28 cellular contexts compared by ENCODE assay signal in the genomic region with DNA sequence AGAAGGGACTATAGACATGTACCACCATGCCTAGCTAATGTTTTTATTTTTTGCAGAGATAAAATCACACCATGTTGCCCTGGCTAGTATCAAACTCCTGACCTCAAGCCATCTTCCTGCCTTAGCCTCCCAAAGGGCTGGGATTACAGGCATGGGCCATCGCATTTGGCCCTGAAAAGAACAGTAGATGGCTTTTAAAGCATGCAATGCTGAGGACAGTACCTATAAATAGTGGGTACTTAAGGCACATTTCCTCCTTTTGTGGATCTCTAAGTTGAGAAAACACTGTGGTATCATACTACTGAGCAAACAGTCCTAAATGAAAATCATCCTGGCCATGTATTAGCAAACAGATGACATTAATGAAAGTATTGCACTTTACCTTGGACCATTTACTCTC.
A peak's percentile ranks its signal among the peaks of the same experiment; 100 is the strongest.
DNase-seq lines count a peak whose midpoint lies in the region; ATAC-seq and TF ChIP-seq lines count a peak whose summit lies in the region.
"Had no signal": no experiment of that assay in that cellular context is flagged by ENCODE, and none has a peak within 500 bp of the region (broad histone marks: within the 10 kb centered on the region; RNA-seq: fewer than 3 reads in every experiment).

No MANE protein-coding gene starts in this region.

- H3K27me3 Mint-ChIP-seq in mesothelial cell of epicardium (ENCODE audit: low read depth) = no peaks in the 10 kb centered on the region
- H3K27me3 Mint-ChIP-seq in activated T-cell treated with anti-CD3 and anti-CD28 coated beads, Interleukin-2, amount 50 U/mL, for 72 hours (ENCODE audit: low read depth) = no peaks in the 10 kb centered on the region
- H3K27me3 Mint-ChIP-seq: activated B cell treated with CpG ODN at 0.5 μM for 24 hours; activated CD8-positive, alpha-beta memory T cell treated with anti-CD3 and anti-CD28 coated beads, Interleukin-2, amount 10 ng/mL, durations not matched to agents 7 days and 5 days; natural killer cell treated with Interleukin-12 subunit alpha and Interleukin-12 subunit beta and Interleukin-15 and Interleukin-18, amount 100 ng/mL, for 72 hours had no signal

- H3K9me3 Mint-ChIP-seq in mesothelial cell of epicardium = no peaks in the 10 kb centered on the region
- H3K9me3 Mint-ChIP-seq in activated T-cell treated with anti-CD3 and anti-CD28 coated beads, Interleukin-2, amount 50 U/mL, for 72 hours = no peaks in the 10 kb centered on the region
- H3K9me3 Mint-ChIP-seq: activated B cell treated with CpG ODN at 0.5 μM for 24 hours; natural killer cell treated with Interleukin-12 subunit alpha and Interleukin-12 subunit beta and Interleukin-15 and Interleukin-18, amount 100 ng/mL, for 72 hours had no signal

- DNase-seq in NCI-H1417 (lab: John Stamatoyannopoulos, UW) (peak in 2 of 3 experiments; percentile 56 to 76), NCI-H1417 treated with DMSO at 0.1 percent for 48 hours (lab: John Stamatoyannopoulos, UW) (no peak), NCI-H146 (lab: John Stamatoyannopoulos, UW) (peak; percentile 75), NCI-H748 treated with DMSO at 0.1 percent for 48 hours (lab: John Stamatoyannopoulos, UW) (peak; percentile 91), mesothelial cell of epicardium (ENCODE audit: low spot score in 2 of 2, unreplicated experiment in 2 of 2) (no peak), caudate nucleus (lab: John Stamatoyannopoulos, UW) (no peak), brain microvascular endothelial cell (no peak)
- no peak for DNase-seq in activated T-cell treated with anti-CD3 and anti-CD28 coated beads, Interleukin-2, amount 50 U/mL, for 72 hours
- DNase-seq: 8988T; activated B cell treated with CpG ODN at 0.5 μM for 24 hours; activated CD4-positive, alpha-beta T cell treated with anti-CD3 and anti-CD28 coated beads, Interleukin-2, amount 50 U/mL, for 1 hour; activated CD8-positive, alpha-beta memory T cell treated with anti-CD3 and anti-CD28 coated beads, Interleukin-2, amount 10 ng/mL, durations not matched to agents 7 days and 5 days; activated naive CD4-positive, alpha-beta T cell treated with Interleukin-2 at 50 U/mL for 16 hours; erythroblast; glutamatergic neuron; mucosa of descending colon; NCI-H1436; ovary; Peyer's patch; retina; SIG-M5; stimulated activated naive CD8-positive, alpha-beta T cell treated with anti-CD3 and anti-CD28 coated beads, Interleukin-15, Interleukin-2, amounts not matched to agents 100 U/mL and 50 U/mL, for 24 hours; T-helper 9 cell; uterus had no signal

- H3K4me1 Mint-ChIP-seq in mesothelial cell of epicardium = peaks cover 46% of the 10 kb centered on the region
- peaks cover 16% of the 10 kb centered on the region for H3K4me1 Mint-ChIP-seq in activated T-cell treated with anti-CD3 and anti-CD28 coated beads, Interleukin-2, amount 50 U/mL, for 72 hours (ENCODE audit: low read depth)
- H3K4me1 Mint-ChIP-seq: activated B cell treated with CpG ODN at 0.5 μM for 24 hours had no signal

- H3K27me3 ChIP-seq in brain microvascular endothelial cell (replicated peaks) = no peaks in the 10 kb centered on the region
- H3K27me3 ChIP-seq: ovary, Peyer's patch, uterus had no signal

- peak overlapping the region; percentile 84 for H3K27ac Mint-ChIP-seq in mesothelial cell of epicardium
- no peak overlapping the region for H3K27ac Mint-ChIP-seq in activated T-cell treated with anti-CD3 and anti-CD28 coated beads, Interleukin-2, amount 50 U/mL, for 72 hours
- H3K27ac Mint-ChIP-seq: activated B cell treated with CpG ODN at 0.5 μM for 24 hours; activated CD8-positive, alpha-beta memory T cell treated with anti-CD3 and anti-CD28 coated beads, Interleukin-2, amount 10 ng/mL, durations not matched to agents 7 days and 5 days; natural killer cell treated with Interleukin-12 subunit alpha and Interleukin-12 subunit beta and Interleukin-15 and Interleukin-18, amount 100 ng/mL, for 72 hours had no signal

- H3K27ac ChIP-seq in caudate nucleus (ENCODE audit: low read depth, low read length) (no peak overlapping the region), brain microvascular endothelial cell (no peak overlapping the region)
- H3K27ac ChIP-seq: ovary, Peyer's patch, skin epidermis, thoracic aorta, uterus had no signal

- in situ Hi-C loops in brain microvascular endothelial cell (cut with HindIII; ENCODE audit: low pct_ligation_motif_present, low sequenced_read_pairs) = no loop called here

- H3K36me3 ChIP-seq in brain microvascular endothelial cell (replicated peaks) = no peaks in the 10 kb centered on the region
- H3K36me3 ChIP-seq: ovary, uterus had no signal

- no peak overlapping the region for H3K4me3 ChIP-seq in brain microvascular endothelial cell (ENCODE audit: low read depth, low read length)
- H3K4me3 ChIP-seq: lung, mucosa of descending colon, ovary, Peyer's patch, skin epidermis, thoracic aorta, uterus had no signal

- TF ChIP-seq CTCF in mesothelial cell of epicardium (IDR thresholded peaks at IDR 0.05; ENCODE audit: unreplicated experiment) = no peak
- no peak for TF ChIP-seq CTCF in brain microvascular endothelial cell (IDR thresholded peaks at IDR 0.05; ENCODE audit: low read depth, low read length, missing control alignments)

- peaks cover 2% of the 10 kb centered on the region for H3K36me3 Mint-ChIP-seq in mesothelial cell of epicardium
- H3K36me3 Mint-ChIP-seq in activated T-cell treated with anti-CD3 and anti-CD28 coated beads, Interleukin-2, amount 50 U/mL, for 72 hours (ENCODE audit: insufficient read depth in 2 of 2) = peaks cover 6 to 12% of the 10 kb centered on the region in 2 donors

- ATAC-seq in activated T-cell treated with anti-CD3 and anti-CD28 coated beads, Interleukin-2, amount 50 U/mL, for 72 hours (replicated peaks in 1 of 2) = no peak
- ATAC-seq: activated CD8-positive, alpha-beta memory T cell treated with anti-CD3 and anti-CD28 coated beads, Interleukin-2, amount 10 ng/mL, durations not matched to agents 7 days and 5 days; mucosa of descending colon; natural killer cell treated with Interleukin-12 subunit alpha and Interleukin-12 subunit beta and Interleukin-15 and Interleukin-18, amount 100 ng/mL, for 72 hours; stimulated activated naive CD8-positive, alpha-beta T cell treated with anti-CD3 and anti-CD28 coated beads, Interleukin-15, Interleukin-2, amounts not matched to agents 100 U/mL and 50 U/mL, for 24 hours had no signal

- no peak overlapping the region for H3K4me3 Mint-ChIP-seq in mesothelial cell of epicardium
- no peak overlapping the region for H3K4me3 Mint-ChIP-seq in activated T-cell treated with anti-CD3 and anti-CD28 coated beads, Interleukin-2, amount 50 U/mL, for 72 hours
- H3K4me3 Mint-ChIP-seq: activated B cell treated with CpG ODN at 0.5 μM for 24 hours; activated CD8-positive, alpha-beta memory T cell treated with anti-CD3 and anti-CD28 coated beads, Interleukin-2, amount 10 ng/mL, durations not matched to agents 7 days and 5 days; natural killer cell treated with Interleukin-12 subunit alpha and Interleukin-12 subunit beta and Interleukin-15 and Interleukin-18, amount 100 ng/mL, for 72 hours had no signal

Comparison
In these comparisons a context has a peak if more than half of its experiments do, and no peak if none do; other contexts are left out.
1. DNase-seq: peak in NCI-H1417 (2 of 3), NCI-H146 (single experiment) and NCI-H748 treated with DMSO at 0.1 percent for 48 hours (single experiment); none in NCI-H1417 treated with DMSO at 0.1 percent for 48 hours (single experiment), mesothelial cell of epicardium (0 of 2), caudate nucleus (0 of 61), brain microvascular endothelial cell (single experiment) and activated T-cell treated with anti-CD3 and anti-CD28 coated beads, Interleukin-2, amount 50 U/mL, for 72 hours (0 of 2).